Comparison of ENCODE assay signal across 16 cellular contexts in genomic region chr4:180598281-180598680, GRCh38.
"Had no signal": no experiment of that assay in that cellular context is flagged by ENCODE, and none has a peak within 500 bp of the region (broad histone marks: within the 10 kb centered on the region; RNA-seq: fewer than 3 reads in every experiment).

No MANE protein-coding gene starts in this region.

- H2AFZ ChIP-seq: parathyroid adenoma had no signal

- H3K27ac ChIP-seq: adrenal gland, body of pancreas, epithelial cell of prostate, gastrocnemius medialis, parathyroid adenoma, upper lobe of left lung had no signal

- H3K36me3 ChIP-seq: adrenal gland, gastrocnemius medialis, upper lobe of left lung had no signal

- DNase-seq: activated B cell treated with CpG ODN at 0.5 μM for 24 hours; activated CD4-positive, alpha-beta T cell treated with anti-CD3 and anti-CD28 coated beads, Interleukin-2, amount 50 U/mL, for 1 hour; activated naive CD4-positive, alpha-beta T cell treated with anti-CD3 and anti-CD28 coated beads, Interleukin-2, amount 10 ng/mL, durations not matched to agents 7 days and 5 days; activated T-cell treated with anti-CD3 and anti-CD28 coated beads for 4 hours; body of pancreas; cortex of kidney; effector memory CD4-positive, alpha-beta T cell; gastrocnemius medialis; retina; stimulated activated CD4-positive, alpha-beta T cell treated with anti-CD3 and anti-CD28 coated beads, Interleukin-4, amount 100 ng/mL, for 1 hour; stimulated activated CD8-positive, alpha-beta memory T cell treated with anti-CD3 and anti-CD28 coated beads, Interleukin-4, amount 100 ng/mL, for 48 hours; T1000; upper lobe of left lung had no signal

- H3K4me3 ChIP-seq: adrenal gland, body of pancreas, gastrocnemius medialis, upper lobe of left lung had no signal

- H3K79me2 ChIP-seq: parathyroid adenoma had no signal

- H3K27me3 ChIP-seq: adrenal gland, body of pancreas, gastrocnemius medialis, upper lobe of left lung had no signal

- H3K9me3 ChIP-seq: adrenal gland, body of pancreas, gastrocnemius medialis, upper lobe of left lung had no signal

- H3K4me1 ChIP-seq: body of pancreas, gastrocnemius medialis, parathyroid adenoma, upper lobe of left lung had no signal

- H3K9ac ChIP-seq: parathyroid adenoma had no signal
